In the genomic region with DNA sequence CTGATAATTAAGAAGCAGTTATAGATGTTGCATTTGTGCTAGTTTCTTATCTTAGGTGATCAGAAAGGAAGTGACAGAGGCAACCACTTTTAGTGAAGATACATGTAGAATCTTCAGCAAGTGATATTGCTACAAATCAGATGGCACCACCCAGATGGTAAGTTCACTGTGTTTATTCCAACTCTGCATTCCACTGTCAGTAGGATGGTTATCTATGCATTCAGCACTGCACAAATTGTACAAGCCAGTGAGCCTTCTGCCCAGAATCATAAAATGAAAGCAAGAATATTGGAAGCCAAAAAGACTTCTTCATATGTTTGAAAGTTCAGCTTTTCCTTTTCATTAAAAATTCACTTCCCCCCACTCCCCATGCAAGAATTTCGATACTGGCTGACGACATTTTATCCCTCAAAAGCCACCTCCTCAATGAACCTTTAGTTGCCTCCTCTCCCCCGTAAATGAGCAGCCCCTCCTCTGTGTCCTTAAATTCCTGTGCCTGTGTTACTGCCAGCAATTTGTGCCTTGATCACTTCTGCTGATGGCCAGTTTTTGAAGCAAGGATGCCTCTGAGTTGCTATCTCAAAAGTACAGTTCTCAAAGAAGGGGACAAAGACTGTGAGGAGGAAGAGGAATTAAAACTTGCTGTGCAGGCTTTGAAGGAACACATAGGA, we compare ENCODE assay signal across 16 cellular contexts.
A peak's percentile ranks its signal among the peaks of the same experiment; 100 is the strongest.
DNase-seq lines count a peak whose midpoint lies in the region; ATAC-seq and TF ChIP-seq lines count a peak whose summit lies in the region.
"Had no signal": no experiment of that assay in that cellular context is flagged by ENCODE, and none has a peak within 500 bp of the region (broad histone marks: within the 10 kb centered on the region; RNA-seq: fewer than 3 reads in every experiment).

No MANE protein-coding gene starts in this region.

- WGBS in mesenchymal stem cell: 68% methylated on average over 3 of the region's 3 CpGs

- H2BK15ac ChIP-seq in mesenchymal stem cell (ENCODE audit: low read depth, poor library complexity, severe bottlenecking): no peak overlapping the region

- no peaks in the 10 kb centered on the region for H3K4me1 ChIP-seq in breast epithelium
- no peaks in the 10 kb centered on the region for H3K4me1 ChIP-seq in mesenchymal stem cell (ENCODE audit: control insufficient read depth, insufficient read depth, low read depth, low read length)

- H3K9me3 ChIP-seq in breast epithelium (no peaks in the 10 kb centered on the region), mesenchymal stem cell (ENCODE audit: control insufficient read depth, low read length) (no peaks in the 10 kb centered on the region)
- H3K9me3 ChIP-seq: vagina had no signal

- no peak for TF ChIP-seq CTCF in breast epithelium (IDR thresholded peaks at IDR 0.05)

- H3K27ac ChIP-seq in breast epithelium (peak overlapping the region in 1 of 2 donors; percentile 12), mesenchymal stem cell (ENCODE audit: low read length, poor library complexity, severe bottlenecking) (no peak overlapping the region), substantia nigra (ENCODE audit: low read depth, low read length, poor library complexity, severe bottlenecking) (peak overlapping the region; percentile 54)
- H3K27ac ChIP-seq: vagina had no signal

- H3K9ac ChIP-seq in mesenchymal stem cell (ENCODE audit: low read length): peak overlapping the region; percentile 25

- no peak overlapping the region for H4K91ac ChIP-seq in mesenchymal stem cell (ENCODE audit: low read length)

- no peak overlapping the region for H3K23ac ChIP-seq in mesenchymal stem cell (ENCODE audit: low read length in 2 of 2)

- peaks cover 19% of the 10 kb centered on the region for H3K79me1 ChIP-seq in mesenchymal stem cell (replicated peaks; ENCODE audit: low read length, poor library complexity, severe bottlenecking)

- in situ Hi-C loops in KBM-7 (cut with MboI; ENCODE audit: low pct_unique_long_range_greater_than_20kb, low sequenced_read_pairs): no loop called here

- no peak overlapping the region for H3K4me2 ChIP-seq in mesenchymal stem cell (ENCODE audit: low read length, poor library complexity, severe bottlenecking)

- H2BK5ac ChIP-seq in mesenchymal stem cell (ENCODE audit: low read depth, low read length, poor library complexity, severe bottlenecking): no peak overlapping the region

- H3K27me3 ChIP-seq in breast epithelium (no peaks in the 10 kb centered on the region), mesenchymal stem cell (ENCODE audit: control insufficient read depth in 1 of 2, insufficient read depth in 1 of 2, low read length in 2 of 2) (no peaks in the 10 kb centered on the region)
- H3K27me3 ChIP-seq: vagina had no signal

- TF ChIP-seq POLR2A in breast epithelium (IDR thresholded peaks at IDR 0.05): no peak

- H3K14ac ChIP-seq in mesenchymal stem cell (ENCODE audit: low read length in 2 of 2): no peak overlapping the region

- H3K4me3 ChIP-seq in breast epithelium (peak overlapping the region in 2 of 3 donors; percentile 11 to 40), mesenchymal stem cell (ENCODE audit: insufficient read depth in 1 of 2, low read depth in 1 of 2, low read length in 2 of 2) (no peak overlapping the region)
- H3K4me3 ChIP-seq: K562, vagina had no signal

- H3K36me3 ChIP-seq in breast epithelium (no peaks in the 10 kb centered on the region), mesenchymal stem cell (ENCODE audit: control insufficient read depth in 1 of 2, insufficient read depth in 2 of 2, low read depth in 1 of 2, low read length in 2 of 2) (no peaks in the 10 kb centered on the region)
- H3K36me3 ChIP-seq: vagina had no signal

- no peak overlapping the region for H4K8ac ChIP-seq in mesenchymal stem cell (ENCODE audit: low read length)

- intact Hi-C loops in breast epithelium (cut with DNase I; ENCODE audit: low total_unique reads): no loop called here

- H2BK12ac ChIP-seq in mesenchymal stem cell (ENCODE audit: low read length in 2 of 2): no peak overlapping the region

- H2AK5ac ChIP-seq in mesenchymal stem cell (ENCODE audit: low read length, severe bottlenecking): no peak overlapping the region

- ATAC-seq in HG02763 (IDR thresholded peaks at IDR 0.05; ENCODE audit: unreplicated experiment): no peak
- ATAC-seq: CD8-positive, alpha-beta T cell; K562; stimulated activated effector memory CD8-positive, alpha-beta T cell treated with anti-CD3 and anti-CD28 coated beads, Interleukin-12 subunit alpha, Interleukin-12 subunit beta, amount 100 ng/mL, for 72 hours had no signal

- DNase-seq in NCI-H446 treated with DMSO at 0.1 percent for 48 hours (lab: John Stamatoyannopoulos, UW) (peak; percentile 12), breast epithelium (ENCODE audit: low spot score in 2 of 2) (no peak), mesenchymal stem cell (peak; percentile 40), substantia nigra (lab: John Stamatoyannopoulos, UW) (peak in 1 of 49 donors; percentile 12), NCI-H510A treated with DMSO at 0.1 percent for 48 hours (lab: John Stamatoyannopoulos, UW) (no peak), KBM-7 (no peak)
- DNase-seq: activated naive CD8-positive, alpha-beta T cell treated with anti-CD3 and anti-CD28 coated beads, Interleukin-2, amount 10 ng/mL, durations not matched to agents 7 days and 5 days; CD8-positive, alpha-beta T cell; foreskin fibroblast; mesendoderm; NCI-H1436; stimulated activated CD4-positive, alpha-beta T cell treated with anti-CD3 and anti-CD28 coated beads, Interleukin-4, amount 100 ng/mL, for 24 hours had no signal

- no peak overlapping the region for H2AFZ ChIP-seq in mesenchymal stem cell (ENCODE audit: low read depth, low read length)

- no peak overlapping the region for H3K4ac ChIP-seq in mesenchymal stem cell (ENCODE audit: low read depth in 1 of 2, low read length in 2 of 2)

- H3K18ac ChIP-seq in mesenchymal stem cell (ENCODE audit: low read depth in 1 of 2, low read length in 2 of 2): no peak overlapping the region

- H2BK120ac ChIP-seq in mesenchymal stem cell (ENCODE audit: low read depth, low read length): no peak overlapping the region

Comparison
In these comparisons a context has a peak if more than half of its experiments do, and no peak if none do; other contexts are left out.
1. DNase-seq: peak in NCI-H446 treated with DMSO at 0.1 percent for 48 hours (single experiment) and mesenchymal stem cell (single experiment); none in breast epithelium (0 of 2), NCI-H510A treated with DMSO at 0.1 percent for 48 hours (single experiment) and KBM-7 (single experiment).
2. H3K4me3 ChIP-seq: peak in breast epithelium (2 of 3); none in mesenchymal stem cell (0 of 2).